Comparison of ENCODE assay signal across 24 cellular contexts in the genomic region with DNA sequence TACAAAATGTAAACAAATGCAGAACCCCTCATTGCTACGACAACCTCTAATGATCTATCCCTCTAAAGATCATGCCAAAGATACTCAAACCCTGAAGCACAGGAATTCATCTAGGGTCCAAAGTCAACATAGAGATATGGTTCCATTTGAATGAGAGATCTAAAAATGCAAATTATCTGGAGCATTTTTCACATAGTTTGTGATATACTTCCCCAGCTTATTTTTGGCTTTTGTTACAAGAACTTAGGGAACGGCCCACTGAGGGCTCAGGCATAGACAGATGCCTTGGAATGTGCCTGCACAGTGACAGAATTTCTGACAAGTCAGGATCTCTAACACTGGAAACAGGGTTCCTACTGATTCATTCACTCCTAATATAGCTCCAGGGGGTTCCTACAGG.
"Had no signal": no experiment of that assay in that cellular context is flagged by ENCODE, and none has a peak within 500 bp of the region (broad histone marks: within the 10 kb centered on the region; RNA-seq: fewer than 3 reads in every experiment).

No MANE protein-coding gene starts in this region.

- DNase-seq: activated CD4-positive, alpha-beta T cell treated with anti-CD3 and anti-CD28 coated beads for 48 hours; activated CD8-positive, alpha-beta memory T cell treated with anti-CD3 and anti-CD28 coated beads for 24 hours; activated naive CD4-positive, alpha-beta T cell; adrenal gland; erythroblast; foreskin fibroblast; glutamatergic neuron; kidney glomerular epithelial cell; left ventricle myocardium superior; natural killer cell; right cardiac atrium; stimulated activated CD4-positive, alpha-beta T cell treated with anti-CD3 and anti-CD28 coated beads, Interleukin-4, amount 100 ng/mL, for 4 hours; stimulated activated CD8-positive, alpha-beta memory T cell treated with anti-CD3 and anti-CD28 coated beads, Interleukin-4, amount 100 ng/mL, for 48 hours; stimulated activated naive CD4-positive, alpha-beta T cell treated with Interleukin-2 at 50 U/mL for 16 hours; substantia nigra; SW 1271; transverse colon had no signal

- H3K4me1 ChIP-seq: adrenal gland, prostate gland had no signal

- H3K4me3 Mint-ChIP-seq: brain, memory B cell, natural killer cell, WTC11 had no signal

- H3K9me3 ChIP-seq: adrenal gland, neutrophil, prostate gland had no signal

- H3K4me3 ChIP-seq: adrenal gland, prostate gland, smooth muscle cell, transverse colon had no signal

- H3K27me3 ChIP-seq: adrenal gland, neutrophil, transverse colon had no signal

- ATAC-seq: left ventricle myocardium superior, natural killer cell, right cardiac atrium, WTC11 had no signal

- H3K4me2 ChIP-seq: smooth muscle cell had no signal

- H3K27ac Mint-ChIP-seq: brain, memory B cell, natural killer cell, WTC11 had no signal

- H3K9me3 Mint-ChIP-seq: natural killer cell had no signal

- FAIRE-seq: TTC549 had no signal

- H3K36me3 Mint-ChIP-seq: brain had no signal

- H3K27ac ChIP-seq: adrenal gland, neutrophil, prostate gland, transverse colon had no signal

- H3K36me3 ChIP-seq: adrenal gland, neutrophil, prostate gland, transverse colon had no signal

- H3K4me1 Mint-ChIP-seq: memory B cell, natural killer cell, WTC11 had no signal

- H3K27me3 Mint-ChIP-seq: brain had no signal
